10 cellular contexts compared by ENCODE assay signal in the genomic region with DNA sequence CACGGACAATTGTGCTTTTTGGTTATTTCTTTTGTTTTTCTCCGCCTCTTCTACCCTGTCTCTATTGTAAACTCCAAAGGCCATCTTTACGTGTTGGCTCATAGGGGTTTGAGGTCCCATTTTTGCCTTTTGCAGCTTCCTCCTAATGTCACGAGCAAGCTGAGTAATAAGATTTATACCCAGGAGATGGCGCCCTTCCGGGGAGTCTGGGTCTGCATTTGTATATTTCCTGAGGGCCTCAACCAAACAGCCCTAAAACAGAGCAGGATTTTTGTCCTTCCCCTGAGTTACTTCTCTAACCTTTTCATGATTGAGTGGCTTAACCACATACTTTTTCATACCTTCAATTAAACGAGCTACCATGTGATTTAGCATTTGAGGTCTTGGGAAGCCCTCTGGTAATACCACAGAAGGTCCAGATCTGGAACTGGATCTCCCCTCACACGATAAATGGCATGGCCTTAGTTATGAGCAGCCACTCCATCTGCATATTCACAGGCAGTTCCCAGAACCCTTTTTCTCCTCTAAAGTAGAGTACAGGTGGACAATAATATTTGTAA. TPM values are rescaled to one million over a fixed set of nuclear protein-coding genes. Genes with fewer than 3 reads are reported as not detected.
DNase-seq lines count a peak whose midpoint lies in the region; ATAC-seq and TF ChIP-seq lines count a peak whose summit lies in the region.
"Had no signal": no experiment of that assay in that cellular context is flagged by ENCODE, and none has a peak within 500 bp of the region (broad histone marks: within the 10 kb centered on the region; RNA-seq: fewer than 3 reads in every experiment).

No MANE protein-coding gene starts in this region.

- no peak for ATAC-seq in CD4-positive, CD25-positive, alpha-beta regulatory T cell (ENCODE audit: low read depth in 2 of 2)
- ATAC-seq in left ventricle myocardium superior: no peak
- ATAC-seq in HG03457 (IDR thresholded peaks at IDR 0.05; ENCODE audit: unreplicated experiment): no peak

- no peaks in the 10 kb centered on the region for H3K9me3 ChIP-seq in CD4-positive, CD25-positive, alpha-beta regulatory T cell (ENCODE audit: control insufficient read depth in 2 of 2, low read length in 2 of 2)
- H3K9me3 ChIP-seq in hepatocyte (ENCODE audit: low read depth): no peaks in the 10 kb centered on the region
- no peaks in the 10 kb centered on the region for H3K9me3 ChIP-seq in transverse colon
- H3K9me3 ChIP-seq: thyroid gland had no signal

- no peaks in the 10 kb centered on the region for H3K79me2 ChIP-seq in hepatocyte

- no peaks in the 10 kb centered on the region for H3K9me2 ChIP-seq in hepatocyte (replicated peaks; ENCODE audit: insufficient read depth)

- no peak for TF ChIP-seq EP300 in transverse colon (IDR thresholded peaks at IDR 0.05; ENCODE audit: low read depth)

- TF ChIP-seq POLR2A in transverse colon (IDR thresholded peaks at IDR 0.05): no peak

- peaks cover 1% of the 10 kb centered on the region for H3K27me3 ChIP-seq in CD4-positive, CD25-positive, alpha-beta regulatory T cell (ENCODE audit: control insufficient read depth, insufficient read depth, low read length)
- H3K27me3 ChIP-seq in hepatocyte (no peaks in the 10 kb centered on the region), transverse colon (no peaks in the 10 kb centered on the region)
- H3K27me3 ChIP-seq: thyroid gland had no signal

- peaks cover 5% of the 10 kb centered on the region for H3K27me3 Mint-ChIP-seq in CD4-positive, CD25-positive, alpha-beta regulatory T cell

- TF ChIP-seq CTCF in hepatocyte (IDR thresholded peaks at IDR 0.05; ENCODE audit: poor library complexity) (peak; percentile 13), transverse colon (IDR thresholded peaks at IDR 0.05) (no peak)

- no peaks in the 10 kb centered on the region for H3K36me3 ChIP-seq in CD4-positive, CD25-positive, alpha-beta regulatory T cell (ENCODE audit: control insufficient read depth, insufficient read depth, low read length)
- H3K36me3 ChIP-seq in hepatocyte (replicated peaks; ENCODE audit: insufficient read depth, low read depth) (no peaks in the 10 kb centered on the region), transverse colon (no peaks in the 10 kb centered on the region)
- H3K36me3 ChIP-seq: thyroid gland had no signal

- peak in 2 of 3 donors; percentile 18 to 74 for DNase-seq in CD4-positive, CD25-positive, alpha-beta regulatory T cell
- DNase-seq in HCEC 1CT (peak; percentile 39), hepatocyte (ENCODE audit: low spot score) (no peak), transverse colon (no peak), ecto neural progenitor cell (ENCODE audit: low spot score) (no peak), left ventricle myocardium superior (no peak)
- peak; percentile 10 to 25 for DNase-seq in activated CD4-positive, alpha-beta T cell treated with anti-CD3 and anti-CD28 coated beads, Interleukin-2, amount 50 U/mL, for 48 hours

- H2AFZ ChIP-seq in hepatocyte: no peak overlapping the region

- intact Hi-C loops in transverse colon (cut with DNase I; ENCODE audit: low total_unique reads) (no loop called here), left ventricle myocardium superior (cut with micrococcal nuclease) (no loop called here)

- no peak overlapping the region for H3K4me2 ChIP-seq in hepatocyte

- H3K4me3 Mint-ChIP-seq in CD4-positive, CD25-positive, alpha-beta regulatory T cell: no peak overlapping the region

- H3K4me3 ChIP-seq in CD4-positive, CD25-positive, alpha-beta regulatory T cell (ENCODE audit: low read depth, low read length): no peak overlapping the region
- H3K4me3 ChIP-seq in hepatocyte (no peak overlapping the region), transverse colon (no peak overlapping the region)
- H3K4me3 ChIP-seq: thyroid gland had no signal

- H3K27ac Mint-ChIP-seq in CD4-positive, CD25-positive, alpha-beta regulatory T cell: peak overlapping the region in 1 of 3 donors; percentile 76

- peaks cover 0 to 12% (median 3%) of the 10 kb centered on the region in 4 donors for H3K4me1 Mint-ChIP-seq in CD4-positive, CD25-positive, alpha-beta regulatory T cell

- H4K20me1 ChIP-seq in hepatocyte (ENCODE audit: insufficient read depth, poor library complexity, severe bottlenecking): no peaks in the 10 kb centered on the region

- H3K9me3 Mint-ChIP-seq in CD4-positive, CD25-positive, alpha-beta regulatory T cell: peaks cover 0 to 4% (median 0%) of the 10 kb centered on the region in 7 donors

- H3K27ac ChIP-seq in CD4-positive, CD25-positive, alpha-beta regulatory T cell (ENCODE audit: insufficient read depth, low read length, poor library complexity, severe bottlenecking): no peak overlapping the region
- H3K27ac ChIP-seq in hepatocyte (no peak overlapping the region), transverse colon (no peak overlapping the region)
- H3K27ac ChIP-seq: thyroid gland had no signal

- H3K4me1 ChIP-seq in CD4-positive, CD25-positive, alpha-beta regulatory T cell (ENCODE audit: control insufficient read depth, insufficient read depth, low read length, poor library complexity, severe bottlenecking): no peaks in the 10 kb centered on the region
- peaks cover 4% of the 10 kb centered on the region for H3K4me1 ChIP-seq in hepatocyte (ENCODE audit: insufficient read depth)
- H3K4me1 ChIP-seq in transverse colon: peaks cover 0 to 38% (median 8%) of the 10 kb centered on the region in 4 donors
- H3K4me1 ChIP-seq: thyroid gland had no signal

- H3K36me3 Mint-ChIP-seq in CD4-positive, CD25-positive, alpha-beta regulatory T cell: no peaks in the 10 kb centered on the region

- in situ Hi-C loops in transverse colon (cut with MboI; ENCODE audit: low pct_ligation_motif_present in 1 of 4, low pct_unique_long_range_greater_than_20kb in 1 of 4, low sequenced_read_pairs in 3 of 4): no loop called here

- WGBS in hepatocyte (ENCODE audit: low lambda C conversion rate, missing lambda C conversion rate): 74% methylated on average over 8 of the region's 8 CpGs
- 71 to 86% methylated on average over 4 to 8 of the region's 8 CpGs for WGBS in transverse colon (ENCODE audit: low coverage in 1 of 2), 2 donors

RNA-seq across cellular contexts. Expression of gene CFAP95, which starts 11.2 kb away (rescaled TPM):
- total RNA-seq in CD4-positive, CD25-positive, alpha-beta regulatory T cell: not detected
- polyA plus RNA-seq in CD4-positive, CD25-positive, alpha-beta regulatory T cell: 10 to 100 TPM in 1 of 4 donors, not detected in 3; 17.2 TPM
- total RNA-seq in hepatocyte: 3.1 TPM in 1 of 2 replicates, not detected in the other
- polyA plus RNA-seq in hepatocyte: 0.30 and 0.62 TPM in 2 replicates
- total RNA-seq in transverse colon: under 1 TPM in 1 of 4 donors, not detected in 3; 0.68 TPM
- not detected for total RNA-seq in left ventricle myocardium superior
- total RNA-seq: frontal cortex, thyroid gland had no signal

RNA-seq across cellular contexts. Expression of gene PTAR1, which starts 49.6 kb away (rescaled TPM):
- total RNA-seq in CD4-positive, CD25-positive, alpha-beta regulatory T cell: 85.3 TPM
- 10 to 100 TPM; 11.6 to 17.6 (median 14.9) TPM for polyA plus RNA-seq in CD4-positive, CD25-positive, alpha-beta regulatory T cell
- total RNA-seq in hepatocyte (69.7 and 75.1 TPM in 2 replicates), transverse colon (100 to 1,000 TPM in 1 of 4 donors, 10 to 100 TPM in 3; 30.8 to 131 (median 94.5) TPM), left ventricle myocardium superior (24.9 TPM)
- 10.8 and 13.4 TPM in 2 replicates for polyA plus RNA-seq in hepatocyte

Comparison
In these comparisons a context has a peak if more than half of its experiments do, and no peak if none do; other contexts are left out.
1. DNase-seq: peak in CD4-positive, CD25-positive, alpha-beta regulatory T cell (2 of 3), HCEC 1CT (single experiment) and activated CD4-positive, alpha-beta T cell treated with anti-CD3 and anti-CD28 coated beads, Interleukin-2, amount 50 U/mL, for 48 hours (2 of 2); none in hepatocyte (single experiment), transverse colon (single experiment), ecto neural progenitor cell (single experiment) and left ventricle myocardium superior (single experiment).